Comparison of ENCODE assay signal across 23 cellular contexts in genomic region chr1:56911539-56911938, GRCh38. TPM values are rescaled to one million over a fixed set of nuclear protein-coding genes. Genes with fewer than 3 reads are reported as not detected.
A peak's percentile ranks its signal among the peaks of the same experiment; 100 is the strongest.
DNase-seq lines count a peak whose midpoint lies in the region; ATAC-seq and TF ChIP-seq lines count a peak whose summit lies in the region.
"Had no signal": no experiment of that assay in that cellular context is flagged by ENCODE, and none has a peak within 500 bp of the region (broad histone marks: within the 10 kb centered on the region; RNA-seq: fewer than 3 reads in every experiment).

No MANE protein-coding gene starts in this region.

- H3K36me3 Mint-ChIP-seq in HFFc6 (ENCODE audit: low read depth) (no peaks in the 10 kb centered on the region), WTC11 (no peaks in the 10 kb centered on the region)
- H3K36me3 Mint-ChIP-seq: IgD-negative memory B cell, T-cell had no signal

- H3K9me3 Mint-ChIP-seq in HFFc6 (no peaks in the 10 kb centered on the region), WTC11 (no peaks in the 10 kb centered on the region)
- H3K9me3 Mint-ChIP-seq: CD4-positive, alpha-beta T cell; IgD-negative memory B cell; T-cell had no signal

- H3K36me3 ChIP-seq in hepatocyte (replicated peaks; ENCODE audit: insufficient read depth, low read depth), result no peaks in the 10 kb centered on the region
- H3K36me3 ChIP-seq in subcutaneous abdominal adipose tissue (ENCODE audit: control insufficient read depth in 5 of 5, insufficient read depth in 5 of 5, low read length in 5 of 5), result no peaks in the 10 kb centered on the region
- no peaks in the 10 kb centered on the region for H3K36me3 ChIP-seq in PC-3 (ENCODE audit: low read depth, low read length)
- H3K36me3 ChIP-seq: BE2C had no signal

- H3F3A ChIP-seq in PC-3 (ENCODE audit: low read length, unreplicated experiment), result no peaks in the 10 kb centered on the region

- no peak for TF ChIP-seq CTCF in HFFc6 (IDR thresholded peaks at IDR 0.05)
- no peak for TF ChIP-seq CTCF in WTC11 (IDR thresholded peaks at IDR 0.05)
- TF ChIP-seq CTCF in hepatocyte (IDR thresholded peaks at IDR 0.05; ENCODE audit: poor library complexity), result no peak
- TF ChIP-seq CTCF in PC-3 (conservative IDR thresholded peaks at IDR 0.05; ENCODE audit: low read depth, low read length), result no peak

- H3K9ac ChIP-seq in subcutaneous abdominal adipose tissue (ENCODE audit: low read length in 5 of 5), result no peak overlapping the region
- no peak overlapping the region for H3K9ac ChIP-seq in PC-3 (ENCODE audit: low read length)
- H3K9ac ChIP-seq: SK-N-SH had no signal

- CTCF ChIA-PET in WTC11 (lab: Charles Lee) (interaction anchor here (1.1 kb wide), 1 partner anchor 91 kb away, joined by 4 read pairs; no protein-coding TSS in a partner anchor), PC-3 (lab: Charles Lee) (no interaction called here)

- H3K27me3 Mint-ChIP-seq in HFFc6 (ENCODE audit: insufficient read depth), result peaks cover 4% of the 10 kb centered on the region
- no peaks in the 10 kb centered on the region; the same call in 1 of the 2 replicates for H3K27me3 Mint-ChIP-seq in WTC11 (ENCODE audit: low read depth)
- H3K27me3 Mint-ChIP-seq: CD4-positive, alpha-beta T cell had no signal

- no peak overlapping the region for H2AFZ ChIP-seq in hepatocyte
- no peak overlapping the region for H2AFZ ChIP-seq in PC-3 (ENCODE audit: low read length)

- H3K9me3 ChIP-seq in hepatocyte (ENCODE audit: low read depth), result no peaks in the 10 kb centered on the region
- H3K9me3 ChIP-seq in subcutaneous abdominal adipose tissue (ENCODE audit: control insufficient read depth in 5 of 5, low read length in 5 of 5), result no peaks in the 10 kb centered on the region
- no peaks in the 10 kb centered on the region for H3K9me3 ChIP-seq in PC-3 (ENCODE audit: low read length)
- H3K9me3 ChIP-seq: BE2C, SK-N-SH had no signal

- POLR2A ChIA-PET in WTC11 (lab: Charles Lee), result no interaction called here
- POLR2A ChIA-PET in PC-3 (lab: Charles Lee; ENCODE audit: unreplicated experiment), result no interaction called here

- no peak overlapping the region; the same call in 1 of the 2 replicates for H3K4me3 Mint-ChIP-seq in HFFc6
- no peak overlapping the region for H3K4me3 Mint-ChIP-seq in WTC11
- H3K4me3 Mint-ChIP-seq: CD4-positive, alpha-beta T cell; IgD-negative memory B cell; T-cell had no signal

- BruUV-seq in PC-3 (replicated peaks; lab: Mats Ljungman, UMichigan), result no TSS peak

- H3K79me2 ChIP-seq in hepatocyte (no peaks in the 10 kb centered on the region), PC-3 (ENCODE audit: low read length) (no peaks in the 10 kb centered on the region)

- H3K4me2 ChIP-seq in hepatocyte (no peak overlapping the region), PC-3 (ENCODE audit: low read length) (no peak overlapping the region)
- H3K4me2 ChIP-seq: SK-N-SH had no signal

- H4K20me1 ChIP-seq in hepatocyte (ENCODE audit: insufficient read depth, poor library complexity, severe bottlenecking) (no peaks in the 10 kb centered on the region), PC-3 (ENCODE audit: low read length) (no peaks in the 10 kb centered on the region)

- no peaks in the 10 kb centered on the region for H3K27me3 ChIP-seq in hepatocyte
- no peaks in the 10 kb centered on the region for H3K27me3 ChIP-seq in subcutaneous abdominal adipose tissue (ENCODE audit: control insufficient read depth in 5 of 5, insufficient read depth in 4 of 5, low read length in 5 of 5)
- H3K27me3 ChIP-seq in PC-3 (ENCODE audit: low read length), result peaks cover 15% of the 10 kb centered on the region; the same call in 1 of the 2 replicates
- H3K27me3 ChIP-seq: BE2C had no signal

- H3K4me1 ChIP-seq in hepatocyte (ENCODE audit: insufficient read depth), result peaks cover 27% of the 10 kb centered on the region
- H3K4me1 ChIP-seq in subcutaneous abdominal adipose tissue (ENCODE audit: control insufficient read depth in 5 of 5, insufficient read depth in 5 of 5, low read length in 5 of 5), result peaks cover 0 to 33% (median 19%) of the 10 kb centered on the region in 5 donors
- H3K4me1 ChIP-seq in PC-3 (ENCODE audit: insufficient read depth, low read length), result no peaks in the 10 kb centered on the region; the same call in 1 of the 2 replicates

- peak overlapping the region; percentile 70 for H3K27ac ChIP-seq in hepatocyte
- peak overlapping the region; percentile 56 for H3K27ac ChIP-seq in subcutaneous abdominal adipose tissue (ENCODE audit: low read depth, low read length)
- no peak overlapping the region for H3K27ac ChIP-seq in PC-3 (ENCODE audit: low read length)

- intact Hi-C loops in PC-3 (cut with micrococcal nuclease), result no loop called here

- no peak for ATAC-seq in WTC11
- ATAC-seq in PC-3, result no peak
- ATAC-seq: GM12878, T-cell had no signal

- DNase-seq in HFFc6 (no peak), WTC11 (ENCODE audit: low spot score) (no peak), hepatocyte (ENCODE audit: low spot score) (peak; percentile 27), PC-3 (no peak), NCI-H446 (lab: John Stamatoyannopoulos, UW) (no peak), DMS153 treated with DMSO at 0.1 percent for 48 hours (lab: John Stamatoyannopoulos, UW; ENCODE audit: unreplicated experiment) (no peak)
- DNase-seq: BE2C; Calu3; CD4-positive, alpha-beta T cell; DMS79; H7; NCI-H1436; NCI-H2029 treated with DMSO at 0.1 percent for 48 hours; NCI-H2171 treated with DMSO at 0.1 percent for 48 hours; NCI-H510A; SHP77; SK-N-SH; T-cell had no signal

- 70% methylated on average over 3 of the region's 3 CpGs for WGBS in hepatocyte (ENCODE audit: low lambda C conversion rate, missing lambda C conversion rate)

- H3K4me3 ChIP-seq in hepatocyte (no peak overlapping the region), subcutaneous abdominal adipose tissue (ENCODE audit: low read depth in 1 of 5, low read length in 5 of 5) (no peak overlapping the region), PC-3 (ENCODE audit: low read length) (no peak overlapping the region)
- H3K4me3 ChIP-seq: GM12878 had no signal

- H3K9me2 ChIP-seq in hepatocyte (replicated peaks; ENCODE audit: insufficient read depth) (no peaks in the 10 kb centered on the region), PC-3 (replicated peaks; ENCODE audit: low read length) (no peaks in the 10 kb centered on the region)
- H3K9me2 ChIP-seq: SK-N-SH had no signal

- H3K4me1 Mint-ChIP-seq in HFFc6 (ENCODE audit: low read depth), result peaks cover 42% of the 10 kb centered on the region
- H3K4me1 Mint-ChIP-seq in WTC11, result no peaks in the 10 kb centered on the region
- H3K4me1 Mint-ChIP-seq: IgD-negative memory B cell, T-cell had no signal

- H3K27ac Mint-ChIP-seq in HFFc6 (peak overlapping the region; percentile 52; the same call in 1 of the 2 replicates), WTC11 (no peak overlapping the region)
- H3K27ac Mint-ChIP-seq: CD4-positive, alpha-beta T cell; IgD-negative memory B cell; T-cell had no signal

TF ChIP-seq in WTC11, 78 proteins besides CTCF, POLR2A, EP300 and RAD21:
- TF ChIP-seq ZNF416 (CRISPR knock-in tag; IDR thresholded peaks at IDR 0.05) (no peak), GABPB1 (CRISPR knock-in tag; IDR thresholded peaks at IDR 0.05) (peak; percentile 97)

RNA-seq across cellular contexts. Expression of gene C8B, which starts 54.3 kb away (rescaled TPM):
- total RNA-seq in HFFc6 (2021; fragmentation: NEBNext Ultra II Directional; extraction: Animal tissue kit (Norgen Biotek cat#: 25700)), result not detected
- 0.30 to 0.46 TPM in 2 of 3 replicates, not detected in the other for total RNA-seq in WTC11 (2021)
- 21.6 and 22.1 TPM in 2 replicates for total RNA-seq in hepatocyte
- 7.4 and 29.0 TPM in 2 replicates for polyA plus RNA-seq in hepatocyte
- total RNA-seq in PC-3 (2014; rRNA removed), result not detected in 2 replicates
- total RNA-seq: Calu3; CD4-positive, alpha-beta T cell; G401; GM12878; H7; LHCN-M2 had no signal
- polyA plus RNA-seq: GM12878, IgD-negative memory B cell, SK-N-SH had no signal

RNA-seq across cellular contexts. Expression of gene C8A, which starts 56.9 kb away (rescaled TPM):
- not detected for total RNA-seq in HFFc6 (2021; fragmentation: NEBNext Ultra II Directional; extraction: Animal tissue kit (Norgen Biotek cat#: 25700))
- total RNA-seq in WTC11 (2021) (0.07 to 0.13 TPM in 2 of 3 replicates, not detected in the other), hepatocyte (5.8 and 8.2 TPM in 2 replicates), PC-3 (2014; rRNA removed) (not detected in 2 replicates)
- polyA plus RNA-seq in hepatocyte, result 2.8 and 6.1 TPM in 2 replicates
- total RNA-seq: Calu3; CD4-positive, alpha-beta T cell; G401; GM12878; H7; LHCN-M2 had no signal
- polyA plus RNA-seq: GM12878, IgD-negative memory B cell, SK-N-SH had no signal

Comparison
In these comparisons a context has a peak if more than half of its experiments do, and no peak if none do; other contexts are left out.
1. RNA of gene C8B, which starts 54.3 kb away (total RNA-seq): 21.6 to 22.1 TPM in hepatocyte; 0.30 to 0.46 TPM in WTC11, not detected in HFFc6 and not detected in PC-3; every median in the first group is over 10 times any median in the second.